In the genomic region with DNA sequence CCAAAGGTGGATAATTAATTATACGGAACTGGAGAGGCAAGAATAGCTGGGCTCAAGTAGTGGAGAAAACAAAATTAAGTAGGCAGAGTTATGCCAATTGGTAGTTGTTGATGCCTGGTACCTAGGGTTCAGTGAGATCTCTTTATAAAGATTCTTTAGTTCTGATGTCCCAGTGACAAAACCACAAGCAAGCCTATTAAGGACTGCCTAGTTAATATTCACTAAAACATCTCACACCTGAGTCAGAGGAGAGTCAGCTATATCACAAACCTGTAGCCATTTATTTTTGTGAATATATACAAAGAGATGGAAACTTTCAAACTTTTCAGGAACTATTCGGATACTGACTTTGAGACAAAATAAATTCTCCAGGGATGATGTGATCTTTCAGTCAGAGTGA, we compare ENCODE assay signal across 16 cellular contexts.
DNase-seq lines count a peak whose midpoint lies in the region; ATAC-seq, FAIRE-seq and TF ChIP-seq lines count a peak whose summit lies in the region.
"Had no signal": no experiment of that assay in that cellular context is flagged by ENCODE, and none has a peak within 500 bp of the region (broad histone marks: within the 10 kb centered on the region; RNA-seq: fewer than 3 reads in every experiment).

No MANE protein-coding gene starts in this region.

- peak; percentile 19 for DNase-seq in RCC 7860 (ENCODE audit: low spot score)
- DNase-seq in kidney glomerular epithelial cell (lab: John Stamatoyannopoulos, UW) = peak; percentile 39
- no peak for DNase-seq in progenitor cell of endocrine pancreas (ENCODE audit: low spot score, unreplicated experiment)
- DNase-seq in glutamatergic neuron = no peak
- DNase-seq: C1 segment of cervical spinal cord; CD4-positive, alpha-beta memory T cell; COR-L47; DMS153; DND-41; GOT3; HFFc6 had no signal

- H3K9me3 Mint-ChIP-seq in progenitor cell of endocrine pancreas (ENCODE audit: low read depth) (no peaks in the 10 kb centered on the region), glutamatergic neuron (ENCODE audit: unreplicated experiment) (peaks cover 2% of the 10 kb centered on the region)
- H3K9me3 Mint-ChIP-seq: HFFc6 had no signal

- H3K27me3 Mint-ChIP-seq in progenitor cell of endocrine pancreas = no peaks in the 10 kb centered on the region
- no peaks in the 10 kb centered on the region for H3K27me3 Mint-ChIP-seq in glutamatergic neuron (ENCODE audit: unreplicated experiment)
- H3K27me3 Mint-ChIP-seq: CD4-positive, alpha-beta memory T cell had no signal

- H3K4me3 Mint-ChIP-seq in progenitor cell of endocrine pancreas (ENCODE audit: low read depth) (no peak overlapping the region), glutamatergic neuron (ENCODE audit: unreplicated experiment) (no peak overlapping the region)
- H3K4me3 Mint-ChIP-seq: CD4-positive, alpha-beta memory T cell; HFFc6 had no signal

- TF ChIP-seq CTCF in progenitor cell of endocrine pancreas (IDR thresholded peaks at IDR 0.05; ENCODE audit: unreplicated experiment) (no peak), glutamatergic neuron (IDR thresholded peaks at IDR 0.05; ENCODE audit: partially characterized antibody, unreplicated experiment) (no peak)

- H3K27ac Mint-ChIP-seq in progenitor cell of endocrine pancreas = peak overlapping the region; percentile 18
- H3K27ac Mint-ChIP-seq in glutamatergic neuron (ENCODE audit: unreplicated experiment) = no peak overlapping the region
- H3K27ac Mint-ChIP-seq: CD4-positive, alpha-beta memory T cell; HFFc6 had no signal

- ATAC-seq in HG02884 (IDR thresholded peaks at IDR 0.05; ENCODE audit: unreplicated experiment) (no peak), HG03108 (IDR thresholded peaks at IDR 0.05; ENCODE audit: unreplicated experiment) (no peak)

- H3K4me1 Mint-ChIP-seq in progenitor cell of endocrine pancreas (ENCODE audit: low read depth) (peaks cover 11% of the 10 kb centered on the region), glutamatergic neuron (ENCODE audit: low read depth, unreplicated experiment) (no peaks in the 10 kb centered on the region)
- H3K4me1 Mint-ChIP-seq: CD4-positive, alpha-beta memory T cell had no signal

- peak; percentile 74 for FAIRE-seq in RCC 7860 (lab: Jason Lieb, UNC)
- FAIRE-seq: G401.6, GM12892, H54 had no signal

- peaks cover 7% of the 10 kb centered on the region for H3K36me3 Mint-ChIP-seq in progenitor cell of endocrine pancreas (ENCODE audit: insufficient read depth)
- no peaks in the 10 kb centered on the region for H3K36me3 Mint-ChIP-seq in glutamatergic neuron (ENCODE audit: unreplicated experiment)

Comparison
In these comparisons a context has a peak if more than half of its experiments do, and no peak if none do; other contexts are left out.
1. DNase-seq: peak in RCC 7860 (single experiment) and kidney glomerular epithelial cell (single experiment); none in progenitor cell of endocrine pancreas (single experiment) and glutamatergic neuron (single experiment).